In the genomic region with DNA sequence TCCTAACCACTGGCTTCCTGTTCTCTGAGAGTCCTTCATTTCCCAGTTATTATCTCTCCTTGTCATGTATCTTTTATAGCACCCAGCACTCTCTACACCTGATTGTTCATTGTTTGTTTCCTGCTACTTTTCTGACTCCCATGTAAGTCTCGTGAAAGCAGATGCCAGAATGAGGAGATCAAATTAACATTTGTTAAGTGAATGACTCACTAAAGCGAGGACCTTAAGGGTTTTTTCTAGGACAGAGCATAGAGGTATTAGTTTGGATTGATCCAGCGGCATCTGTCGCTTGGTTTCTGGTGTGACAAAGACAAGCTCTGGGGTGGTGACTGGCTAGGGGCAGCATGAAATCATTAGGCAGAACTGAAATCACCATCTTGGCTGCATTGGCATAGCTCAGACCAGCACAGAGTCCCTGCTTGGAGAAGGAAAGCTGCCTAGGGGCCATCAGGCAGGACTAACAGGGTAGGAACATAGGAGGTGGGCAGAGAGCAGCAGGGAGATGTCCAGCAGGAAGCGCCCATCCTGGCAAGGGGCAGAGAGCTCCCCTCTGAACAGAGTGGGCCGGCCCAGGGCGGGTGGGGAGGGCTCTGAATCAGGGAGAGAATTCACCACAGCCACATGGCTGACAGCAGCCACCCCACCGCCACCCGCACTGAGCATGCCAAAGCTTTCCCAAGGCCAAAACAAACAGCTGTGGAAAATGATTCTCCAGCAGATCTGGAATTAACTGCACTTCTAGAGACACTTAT, we compare ENCODE assay signal across 8 cellular contexts.
DNase-seq lines count a peak whose midpoint lies in the region; ATAC-seq and TF ChIP-seq lines count a peak whose summit lies in the region.

No MANE protein-coding gene starts in this region.

- H3K4me3 Mint-ChIP-seq in CD4-positive, alpha-beta T cell, result no peak overlapping the region

- CTCF ChIA-PET in CD4-positive, alpha-beta T cell (lab: Charles Lee), result no interaction called here

- H3K9ac ChIP-seq in adipocyte (ENCODE audit: low read length), result no peak overlapping the region

- no peaks in the 10 kb centered on the region for H3K9me3 ChIP-seq in CD4-positive, alpha-beta T cell (ENCODE audit: control insufficient read depth, low read length)
- no peaks in the 10 kb centered on the region for H3K9me3 ChIP-seq in adipocyte (ENCODE audit: control insufficient read depth, low read length)
- H3K9me3 ChIP-seq in right lobe of liver, result no peaks in the 10 kb centered on the region

- TF ChIP-seq POLR2A in right lobe of liver (IDR thresholded peaks at IDR 0.05), result no peak

- peaks cover 2% of the 10 kb centered on the region for H3K4me1 ChIP-seq in adipocyte (ENCODE audit: control insufficient read depth, insufficient read depth, low read length)
- H3K4me1 ChIP-seq in right lobe of liver, result no peaks in the 10 kb centered on the region

- H3K4me3 ChIP-seq in adipocyte (ENCODE audit: low read length), result peak overlapping the region; percentile 42
- H3K4me3 ChIP-seq in right lobe of liver, result no peak overlapping the region

- DNase-seq in CD4-positive, alpha-beta T cell, result no peak
- DNase-seq in NCI-H1092 (lab: John Stamatoyannopoulos, UW) (peak; percentile 67), adipocyte (ENCODE audit: low read depth) (peak; percentile 56), right lobe of liver (peak in 2 of 3 donors; percentile 45 to 76), CD1c-positive myeloid dendritic cell (ENCODE audit: extremely low spot score) (no peak), foreskin melanocyte (no peak), T-helper 1 cell (no peak)

- no peak overlapping the region for H3K27ac ChIP-seq in CD4-positive, alpha-beta T cell (ENCODE audit: low read depth, low read length)
- H3K27ac ChIP-seq in right lobe of liver, result no peak overlapping the region

- H3K36me3 ChIP-seq in adipocyte (ENCODE audit: control insufficient read depth, insufficient read depth, low read length, severe bottlenecking) (no peaks in the 10 kb centered on the region), right lobe of liver (no peaks in the 10 kb centered on the region)

- no peak for TF ChIP-seq CTCF in CD4-positive, alpha-beta T cell (IDR thresholded peaks at IDR 0.05)
- no peak for TF ChIP-seq CTCF in right lobe of liver (IDR thresholded peaks at IDR 0.05)

- H3K27me3 ChIP-seq in CD4-positive, alpha-beta T cell (ENCODE audit: control insufficient read depth, insufficient read depth, low read length), result no peaks in the 10 kb centered on the region
- H3K27me3 ChIP-seq in adipocyte (replicated peaks; ENCODE audit: control insufficient read depth, insufficient read depth, low read length) (no peaks in the 10 kb centered on the region), right lobe of liver (no peaks in the 10 kb centered on the region)

- H3K36me3 Mint-ChIP-seq in CD4-positive, alpha-beta T cell (ENCODE audit: low read depth), result no peaks in the 10 kb centered on the region

- POLR2A ChIA-PET in CD4-positive, alpha-beta T cell (lab: Charles Lee), result interaction anchor here (1.4 kb wide), 1 partner anchor 39 kb away, joined by 5 read pairs; no protein-coding TSS in a partner anchor

- WGBS in right lobe of liver (ENCODE audit: insufficient coverage, low coverage, low lambda C conversion rate, missing lambda C conversion rate), result 42% methylated on average over 9 of the region's 9 CpGs

- H3K4me1 Mint-ChIP-seq in CD4-positive, alpha-beta T cell (ENCODE audit: low read depth), result peaks cover 22% of the 10 kb centered on the region

- ATAC-seq in CD4-positive, alpha-beta T cell (ENCODE audit: poor library complexity), result no peak
- ATAC-seq in right lobe of liver, result peak; percentile 17 to 84 (median 64)
- no peak for ATAC-seq in HG03439 (IDR thresholded peaks at IDR 0.05; ENCODE audit: unreplicated experiment)

- H3K9me3 Mint-ChIP-seq in CD4-positive, alpha-beta T cell, result no peaks in the 10 kb centered on the region

- intact Hi-C loops in CD4-positive, alpha-beta T cell (cut with DNase I, micrococcal nuclease), result no loop called here
- intact Hi-C loops in right lobe of liver (cut with DNase I), result no loop called here

- peak overlapping the region; percentile 2 for H3K27ac Mint-ChIP-seq in CD4-positive, alpha-beta T cell

- no peaks in the 10 kb centered on the region for H3K27me3 Mint-ChIP-seq in CD4-positive, alpha-beta T cell

Comparison
In these comparisons a context has a peak if more than half of its experiments do, and no peak if none do; other contexts are left out.
1. ATAC-seq: peak in right lobe of liver (4 of 4); none in CD4-positive, alpha-beta T cell (single experiment) and HG03439 (single experiment).
2. DNase-seq: peak in NCI-H1092 (single experiment), adipocyte (single experiment) and right lobe of liver (2 of 3); none in CD4-positive, alpha-beta T cell (0 of 10), CD1c-positive myeloid dendritic cell (single experiment), foreskin melanocyte (single experiment) and T-helper 1 cell (0 of 5).